ENCODE assay signal across 20 cellular contexts in the genomic region with DNA sequence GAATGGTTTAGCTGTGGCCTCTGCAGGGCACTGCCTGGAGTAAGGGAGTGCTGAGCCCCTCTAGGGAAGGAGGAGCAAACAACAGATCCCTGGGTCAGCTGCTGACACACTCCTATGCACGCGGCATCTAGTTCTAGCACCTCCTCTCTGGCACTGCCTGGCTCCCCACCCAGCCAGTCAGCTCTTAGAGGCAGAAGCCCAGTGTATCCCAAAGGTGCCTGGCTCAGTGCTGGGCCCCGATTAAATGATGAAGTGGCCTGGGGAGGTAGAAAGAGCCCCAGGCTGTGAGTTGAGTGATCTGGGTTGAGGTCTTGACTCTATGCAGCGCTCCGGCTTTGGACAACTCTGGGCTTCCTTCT. TPM values are rescaled to one million over a fixed set of nuclear protein-coding genes. Genes with fewer than 3 reads are reported as not detected.
A peak's percentile ranks its signal among the peaks of the same experiment; 100 is the strongest.
DNase-seq lines count a peak whose midpoint lies in the region; ATAC-seq, FAIRE-seq and TF ChIP-seq lines count a peak whose summit lies in the region.
"Had no signal": no experiment of that assay in that cellular context is flagged by ENCODE, and none has a peak within 500 bp of the region (broad histone marks: within the 10 kb centered on the region; RNA-seq: fewer than 3 reads in every experiment).

No MANE protein-coding gene starts in this region.

- H3K36me3 ChIP-seq in body of pancreas (replicated peaks in 1 of 2; ENCODE audit: insufficient read depth in 1 of 2, low read depth in 2 of 2) (no peaks in the 10 kb centered on the region), kidney (ENCODE audit: control insufficient read depth in 1 of 2, insufficient read depth in 2 of 2, low read length in 2 of 2) (no peaks in the 10 kb centered on the region), sigmoid colon (no peaks in the 10 kb centered on the region)

- H3K4me1 Mint-ChIP-seq in CD14-positive monocyte = peaks cover 22% of the 10 kb centered on the region
- H3K4me1 Mint-ChIP-seq: CD4-positive, alpha-beta memory T cell had no signal

- peaks cover 19 to 28% (median 27%) of the 10 kb centered on the region in 3 donors for H3K27me3 Mint-ChIP-seq in CD14-positive monocyte (ENCODE audit: low read depth in 3 of 3)

- TF ChIP-seq POLR2A in body of pancreas (IDR thresholded peaks at IDR 0.05) = no peak
- TF ChIP-seq POLR2A in sigmoid colon (IDR thresholded peaks at IDR 0.05) = no peak

- H3K27ac Mint-ChIP-seq in CD14-positive monocyte = peak overlapping the region in 2 of 7 donors; percentile 4 to 26
- H3K27ac Mint-ChIP-seq: CD4-positive, alpha-beta memory T cell; GM23338; H9; IgD-negative memory B cell had no signal

- TF ChIP-seq EP300 in sigmoid colon (IDR thresholded peaks at IDR 0.05) = no peak

- H3K9me3 Mint-ChIP-seq in CD14-positive monocyte = peaks cover 0 to 2% (median 0%) of the 10 kb centered on the region in 7 donors
- H3K9me3 Mint-ChIP-seq: GM23338, H9, IgD-negative memory B cell had no signal

- DNase-seq in CD14-positive monocyte (ENCODE audit: low spot score) (peak; percentile 40), body of pancreas (peak in 1 of 4 donors; percentile 0), kidney (peak; percentile 55), sigmoid colon (peak; percentile 22), HuH-7 (ENCODE audit: low spot score) (no peak), NCI-H2107 (lab: John Stamatoyannopoulos, UW) (no peak)
- DNase-seq: AML-193; Calu3; CD4-positive, alpha-beta memory T cell; DMS79 treated with DMSO at 0.1 percent for 48 hours; GF-D8; H9 had no signal

- H3K27ac ChIP-seq in body of pancreas = peak overlapping the region in 3 of 4 donors; percentile 64 to 67 (median 66)
- no peak overlapping the region for H3K27ac ChIP-seq in kidney (ENCODE audit: low read depth in 2 of 2, low read length in 2 of 2)
- H3K27ac ChIP-seq in sigmoid colon = no peak overlapping the region
- H3K27ac ChIP-seq: 22Rv1, A549, C4-2B had no signal

- H3K4me1 ChIP-seq in body of pancreas (peaks cover 29% of the 10 kb centered on the region), kidney (ENCODE audit: control insufficient read depth in 1 of 2, insufficient read depth in 1 of 2, low read depth in 1 of 2, low read length in 2 of 2) (no peaks in the 10 kb centered on the region), sigmoid colon (no peaks in the 10 kb centered on the region)
- H3K4me1 ChIP-seq: A549 had no signal

- H3K9ac ChIP-seq in kidney (ENCODE audit: low read length in 2 of 2) = no peak overlapping the region

- no peak overlapping the region for H3K4me3 Mint-ChIP-seq in CD14-positive monocyte
- H3K4me3 Mint-ChIP-seq: CD4-positive, alpha-beta memory T cell; GM23338; H9; IgD-negative memory B cell had no signal

- no peaks in the 10 kb centered on the region for H3K36me3 Mint-ChIP-seq in CD14-positive monocyte
- H3K36me3 Mint-ChIP-seq: CD4-positive, alpha-beta memory T cell; IgD-negative memory B cell had no signal

- ATAC-seq in body of pancreas (no peak), GM19324 (IDR thresholded peaks at IDR 0.05; ENCODE audit: low FRiP score, unreplicated experiment) (no peak)
- ATAC-seq: A549, GM23338 had no signal

- H3K9me3 ChIP-seq in body of pancreas = no peaks in the 10 kb centered on the region
- no peaks in the 10 kb centered on the region for H3K9me3 ChIP-seq in kidney (ENCODE audit: control insufficient read depth in 1 of 2, low read length in 2 of 2)
- H3K9me3 ChIP-seq in sigmoid colon = no peaks in the 10 kb centered on the region
- H3K9me3 ChIP-seq: A549 had no signal

- TF ChIP-seq CTCF in CD14-positive monocyte (IDR thresholded peaks at IDR 0.05) (no peak), body of pancreas (IDR thresholded peaks at IDR 0.05) (no peak), kidney (IDR thresholded peaks at IDR 0.05; ENCODE audit: borderline replicate concordance, extremely low read depth, insufficient read depth) (no peak), sigmoid colon (IDR thresholded peaks at IDR 0.05) (no peak)

- no peaks in the 10 kb centered on the region for H3K27me3 ChIP-seq in body of pancreas
- no peaks in the 10 kb centered on the region for H3K27me3 ChIP-seq in sigmoid colon

- WGBS in body of pancreas, 2 donors = 85% methylated on average over 5 of the region's 5 CpGs; no CpG with 5 or more reads in 1 of the 2 donors
- 92 to 93% methylated on average over 5 of the region's 5 CpGs for WGBS in sigmoid colon, 2 donors

- FAIRE-seq in kidney (lab: Jason Lieb, UNC) = no peak
- FAIRE-seq: A549, GM19239, HTR-8/SVneo had no signal

- intact Hi-C loops in CD14-positive monocyte (cut with micrococcal nuclease) (loop anchor here in 1 of 2 donors (5.0 kb wide), 1 partner anchor 95 kb away; no protein-coding TSS in a partner anchor), body of pancreas (cut with DNase I) (loop anchor here (10.0 kb wide), 1 partner anchor 98 kb away; no protein-coding TSS in a partner anchor), kidney (cut with DNase I) (loop anchor here (10.0 kb wide), 1 partner anchor 98 kb away; no protein-coding TSS in a partner anchor), sigmoid colon (cut with DNase I) (no loop called here)

- no peak overlapping the region for H3K4me3 ChIP-seq in body of pancreas
- no peak overlapping the region for H3K4me3 ChIP-seq in kidney (ENCODE audit: low read length in 2 of 2)
- H3K4me3 ChIP-seq in sigmoid colon = no peak overlapping the region
- H3K4me3 ChIP-seq: A549, GM23338 had no signal

RNA-seq across cellular contexts. Expression of a gene that starts 7.6 kb away (rescaled TPM):
- polyA plus RNA-seq in CD14-positive monocyte = 10 to 100 TPM; 19.0 to 32.0 TPM
- total RNA-seq in body of pancreas = 100 to 1,000 TPM in 1 of 2 donors, 10 to 100 TPM in 1; 84.8 to 272 TPM
- total RNA-seq in kidney = 36.3 TPM
- 111 TPM for polyA plus RNA-seq in kidney (ENCODE audit: insufficient read depth, low read depth, low replicate concordance)
- total RNA-seq in sigmoid colon = 10 to 100 TPM; 20.9 to 60.9 (median 28.5) TPM
- polyA plus RNA-seq in sigmoid colon = 100 to 1,000 TPM in 1 of 3 donors, 10 to 100 TPM in 2; 11.1 to 111 (median 34.8) TPM
- polyA plus RNA-seq: CD4-positive, alpha-beta memory T cell had no signal

Comparison
In these comparisons a context has a peak if more than half of its experiments do, and no peak if none do; other contexts are left out.
1. DNase-seq: peak in CD14-positive monocyte (single experiment), kidney (single experiment) and sigmoid colon (single experiment); none in HuH-7 (single experiment) and NCI-H2107 (single experiment).
2. H3K27ac ChIP-seq: peak in body of pancreas (3 of 4); none in kidney (0 of 2) and sigmoid colon (0 of 4).